In genomic region chr5:95941756-95942155, GRCh38 we compare ENCODE assay signal across 16 cellular contexts. TPM values are rescaled to one million over a fixed set of nuclear protein-coding genes. Genes with fewer than 3 reads are reported as not detected.
DNase-seq lines count a peak whose midpoint lies in the region; ATAC-seq and TF ChIP-seq lines count a peak whose summit lies in the region.
"Had no signal": no experiment of that assay in that cellular context is flagged by ENCODE, and none has a peak within 500 bp of the region (broad histone marks: within the 10 kb centered on the region; RNA-seq: fewer than 3 reads in every experiment).

No MANE protein-coding gene starts in this region.

- H3K36me3 ChIP-seq in HUES6 (ENCODE audit: control insufficient read depth, insufficient read depth, low read length), result no peaks in the 10 kb centered on the region
- H3K36me3 ChIP-seq: brain microvascular endothelial cell, suprapubic skin had no signal

- H3K4me1 Mint-ChIP-seq in WTC11, result peaks cover 43% of the 10 kb centered on the region
- H3K4me1 Mint-ChIP-seq: T-helper 17 cell had no signal

- POLR2A ChIA-PET in WTC11 (lab: Charles Lee), result interaction anchor here (1.0 kb wide), 1 partner anchor 16 kb away, joined by 3 read pairs; no protein-coding TSS in a partner anchor

- CTCF ChIA-PET in WTC11 (lab: Charles Lee), result interaction anchor here (1.3 to 2.0 kb wide), 6 partner anchors 8 to 394 kb away, joined by 3 to 11 read pairs (median 6); partner anchors contain the start of gene ELL2

- no peaks in the 10 kb centered on the region for H3K9me3 Mint-ChIP-seq in WTC11

- no peak for ATAC-seq in WTC11
- ATAC-seq in HG02840 (IDR thresholded peaks at IDR 0.05; ENCODE audit: low FRiP score, unreplicated experiment), result no peak
- ATAC-seq: T-helper 17 cell had no signal

- H3K27me3 Mint-ChIP-seq in WTC11 (ENCODE audit: low read depth), result no peaks in the 10 kb centered on the region
- H3K27me3 Mint-ChIP-seq: T-helper 17 cell had no signal

- no peak overlapping the region for H3K4me3 Mint-ChIP-seq in WTC11
- H3K4me3 Mint-ChIP-seq: T-helper 17 cell had no signal

- DNase-seq in WTC11 (ENCODE audit: low spot score) (no peak), foreskin melanocyte (peak; percentile 72), renal cortical epithelial cell (ENCODE audit: low read depth) (peak; percentile 58), DMS53 (lab: John Stamatoyannopoulos, UW) (no peak), C1 segment of cervical spinal cord (lab: John Stamatoyannopoulos, UW) (no peak)
- DNase-seq: activated CD8-positive, alpha-beta memory T cell treated with anti-CD3 and anti-CD28 coated beads, Interleukin-2, amount 50 U/mL, for 48 hours; activated naive CD4-positive, alpha-beta T cell treated with Interleukin-2 at 50 U/mL for 16 hours; brain microvascular endothelial cell; KBM-7; NCI-H1436 treated with DMSO at 0.1 percent for 48 hours; NCI-H748 treated with DMSO at 0.1 percent for 48 hours; T-helper 17 cell had no signal

- H3K9ac ChIP-seq in HUES6 (ENCODE audit: low read length), result no peak overlapping the region

- no peaks in the 10 kb centered on the region for H3K27me3 ChIP-seq in HUES6 (ENCODE audit: control insufficient read depth, insufficient read depth, low read length)
- H3K27me3 ChIP-seq: brain microvascular endothelial cell, suprapubic skin had no signal

- H3K27ac ChIP-seq in HUES6 (ENCODE audit: low read depth, low read length), result peak overlapping the region; percentile 56
- H3K27ac ChIP-seq: brain microvascular endothelial cell, RWPE1, suprapubic skin had no signal

- no peaks in the 10 kb centered on the region for H3K9me3 ChIP-seq in HUES6 (ENCODE audit: control insufficient read depth, insufficient read depth, low read depth, low read length)
- H3K9me3 ChIP-seq: suprapubic skin had no signal

- H3K4me1 ChIP-seq in HUES6 (ENCODE audit: control insufficient read depth, insufficient read depth, low read length), result peaks cover 23% of the 10 kb centered on the region

- no peak for TF ChIP-seq CTCF in WTC11 (IDR thresholded peaks at IDR 0.05)

- no peak overlapping the region for H3K4me3 ChIP-seq in HUES6 (ENCODE audit: low read depth, low read length)
- H3K4me3 ChIP-seq: suprapubic skin had no signal

- H3K27ac Mint-ChIP-seq in WTC11, result peak overlapping the region; percentile 80; the same call in 1 of the 2 replicates
- H3K27ac Mint-ChIP-seq: T-helper 17 cell had no signal

- no peaks in the 10 kb centered on the region for H3K36me3 Mint-ChIP-seq in WTC11

TF ChIP-seq in WTC11, 78 proteins besides CTCF, POLR2A, EP300 and RAD21:
- no peak for TF ChIP-seq PRRX2 (CRISPR knock-in tag; IDR thresholded peaks at IDR 0.05)
TF ChIP-seq in WTC11: peak in this region for 0.

RNA-seq across cellular contexts. Expression of gene ELL2, which starts 19.9 kb away (rescaled TPM):
- 20.5 to 24.4 TPM (median 23.9 TPM) in 3 replicates for total RNA-seq in WTC11 (2021)
- 31.1 and 38.6 TPM in 2 replicates for total RNA-seq in renal cortical epithelial cell

Comparison
In these comparisons a context has a peak if more than half of its experiments do, and no peak if none do; other contexts are left out.
1. DNase-seq: peak in foreskin melanocyte (single experiment) and renal cortical epithelial cell (single experiment); none in WTC11 (single experiment), DMS53 (single experiment) and C1 segment of cervical spinal cord (0 of 14).